In genomic region chr17:19904924-19905323, GRCh38 we compare ENCODE assay signal across 20 cellular contexts. TPM values are rescaled to one million over a fixed set of nuclear protein-coding genes. Genes with fewer than 3 reads are reported as not detected.
DNase-seq lines count a peak whose midpoint lies in the region; ATAC-seq and TF ChIP-seq lines count a peak whose summit lies in the region.
"Had no signal": no experiment of that assay in that cellular context is flagged by ENCODE, and none has a peak within 500 bp of the region (broad histone marks: within the 10 kb centered on the region; RNA-seq: fewer than 3 reads in every experiment).

No MANE protein-coding gene starts in this region.

- no peak for TF ChIP-seq EP300 in tibial nerve (IDR thresholded peaks at IDR 0.05)

- H3K27ac ChIP-seq in right cardiac atrium (ENCODE audit: low read length) (no peak overlapping the region), tibial nerve (peak overlapping the region in 1 of 4 donors; percentile 13), OCI-LY7 (ENCODE audit: low read depth, low read length, poor library complexity, severe bottlenecking) (no peak overlapping the region)
- H3K27ac ChIP-seq: parathyroid adenoma, Peyer's patch had no signal

- H3K9me3 ChIP-seq in right cardiac atrium (ENCODE audit: control insufficient read depth, low read length) (no peaks in the 10 kb centered on the region), tibial nerve (no peaks in the 10 kb centered on the region), OCI-LY7 (ENCODE audit: low read length) (no peaks in the 10 kb centered on the region)
- H3K9me3 ChIP-seq: HAP-1, Peyer's patch had no signal

- H3K79me2 ChIP-seq in OCI-LY7 (ENCODE audit: insufficient read depth, low read depth, low read length): no peaks in the 10 kb centered on the region
- H3K79me2 ChIP-seq: parathyroid adenoma had no signal

- 85% methylated on average over 5 of the region's 5 CpGs for WGBS in right cardiac atrium
- 77 to 81% methylated on average over 5 of the region's 5 CpGs for WGBS in tibial nerve, 2 donors

- H3K4me1 ChIP-seq in right cardiac atrium (ENCODE audit: control insufficient read depth, insufficient read depth, low read length) (no peaks in the 10 kb centered on the region), tibial nerve (peaks cover 0 to 3% (median 0%) of the 10 kb centered on the region in 4 donors), OCI-LY7 (ENCODE audit: insufficient read depth, low read length, poor library complexity, severe bottlenecking) (no peaks in the 10 kb centered on the region)
- H3K4me1 ChIP-seq: HAP-1, parathyroid adenoma, Peyer's patch had no signal

- TF ChIP-seq CTCF in tibial nerve (IDR thresholded peaks at IDR 0.05): no peak
- no peak for TF ChIP-seq CTCF in OCI-LY7 (conservative IDR thresholded peaks at IDR 0.05; ENCODE audit: low read length)

- no peaks in the 10 kb centered on the region for H3K9me3 Mint-ChIP-seq in dendritic cell treated with granulocyte-macrophage colony-stimulating factor and Interleukin-4, amounts not matched to agents 40 ng/mL and 50 ng/mL, for 4 days
- H3K9me3 Mint-ChIP-seq: activated naive CD4-positive, alpha-beta T cell treated with anti-CD3 and anti-CD28 coated beads, Interleukin-2, amount 50 U/mL, for 72 hours; neural crest cell had no signal

- DNase-seq in right cardiac atrium: peak; percentile 38 to 83 (median 78)
- peak; percentile 38 for DNase-seq in mucosa of gallbladder (ENCODE audit: low spot score)
- DNase-seq in tibial nerve (ENCODE audit: low spot score in 2 of 2): peak; percentile 27 to 30
- DNase-seq in OCI-LY7 (ENCODE audit: low spot score): no peak
- DNase-seq: activated CD4-positive, alpha-beta T cell treated with anti-CD3 and anti-CD28 coated beads, Interleukin-2, amount 50 U/mL, for 4 hours; Calu3; DND-41; effector memory CD4-positive, alpha-beta T cell; NCI-H2029 treated with DMSO at 0.1 percent for 48 hours; NCI-H226; stimulated activated naive CD8-positive, alpha-beta T cell treated with anti-CD3 and anti-CD28 coated beads, Interleukin-15, Interleukin-2, amounts not matched to agents 100 U/mL and 50 U/mL, for 24 hours; T-helper 1 cell had no signal

- H3K36me3 Mint-ChIP-seq in dendritic cell treated with granulocyte-macrophage colony-stimulating factor and Interleukin-4, amounts not matched to agents 40 ng/mL and 50 ng/mL, for 4 days (ENCODE audit: low read depth): peaks cover 92% of the 10 kb centered on the region

- H3K4me3 Mint-ChIP-seq in dendritic cell treated with granulocyte-macrophage colony-stimulating factor and Interleukin-4, amounts not matched to agents 40 ng/mL and 50 ng/mL, for 4 days: no peak overlapping the region
- H3K4me3 Mint-ChIP-seq: neural crest cell had no signal

- no peak overlapping the region for H3K4me2 ChIP-seq in OCI-LY7 (ENCODE audit: low read length)

- intact Hi-C loops in dendritic cell treated with granulocyte-macrophage colony-stimulating factor and Interleukin-4, amounts not matched to agents 40 ng/mL and 50 ng/mL, for 4 days (cut with micrococcal nuclease): loop anchor here (2.0 kb wide), 1 partner anchor 38 kb away; the partner anchor contains the start of gene ULK2
- intact Hi-C loops in right cardiac atrium (cut with DNase I) (no loop called here), OCI-LY7 (cut with micrococcal nuclease; ENCODE audit: unreplicated experiment) (no loop called here)

- POLR2A ChIA-PET in OCI-LY7 (lab: Charles Lee): interaction anchor here (0.6 kb wide), 1 partner anchor 13 kb away, joined by 3 read pairs; no protein-coding TSS in a partner anchor

- CTCF ChIA-PET in OCI-LY7 (lab: Charles Lee; ENCODE audit: unreplicated experiment): no interaction called here

- no peaks in the 10 kb centered on the region for H3K27me3 Mint-ChIP-seq in dendritic cell treated with granulocyte-macrophage colony-stimulating factor and Interleukin-4, amounts not matched to agents 40 ng/mL and 50 ng/mL, for 4 days

- peaks cover 31% of the 10 kb centered on the region for H3K4me1 Mint-ChIP-seq in dendritic cell treated with granulocyte-macrophage colony-stimulating factor and Interleukin-4, amounts not matched to agents 40 ng/mL and 50 ng/mL, for 4 days (ENCODE audit: low read depth)
- H3K4me1 Mint-ChIP-seq: neural crest cell had no signal

- H3K27ac Mint-ChIP-seq in dendritic cell treated with granulocyte-macrophage colony-stimulating factor and Interleukin-4, amounts not matched to agents 40 ng/mL and 50 ng/mL, for 4 days: peak overlapping the region; percentile 74
- H3K27ac Mint-ChIP-seq: activated naive CD4-positive, alpha-beta T cell treated with anti-CD3 and anti-CD28 coated beads, Interleukin-2, amount 50 U/mL, for 72 hours had no signal

- no peak overlapping the region for H3K4me3 ChIP-seq in right cardiac atrium (ENCODE audit: low read length)
- no peak overlapping the region for H3K4me3 ChIP-seq in tibial nerve
- no peak overlapping the region for H3K4me3 ChIP-seq in OCI-LY7 (ENCODE audit: low read depth, low read length, poor library complexity, severe bottlenecking)
- H3K4me3 ChIP-seq: HAP-1, Peyer's patch had no signal

- no peaks in the 10 kb centered on the region for H3K9me2 ChIP-seq in OCI-LY7 (ENCODE audit: insufficient read depth, low read length)

- peaks cover 0 to 94% (median 22%) of the 10 kb centered on the region in 3 donors for H3K36me3 ChIP-seq in tibial nerve
- H3K36me3 ChIP-seq in OCI-LY7 (ENCODE audit: insufficient read depth, low read length): peaks cover 91% of the 10 kb centered on the region

- H3K27me3 ChIP-seq in right cardiac atrium (ENCODE audit: control insufficient read depth, insufficient read depth) (no peaks in the 10 kb centered on the region), tibial nerve (no peaks in the 10 kb centered on the region)
- H3K27me3 ChIP-seq: Peyer's patch had no signal

- peak; percentile 45 to 51 for ATAC-seq in right cardiac atrium
- ATAC-seq in HG02610 (IDR thresholded peaks at IDR 0.05; ENCODE audit: unreplicated experiment): no peak
- no peak for ATAC-seq in HG02973 (IDR thresholded peaks at IDR 0.05; ENCODE audit: unreplicated experiment)

- H2AFZ ChIP-seq in OCI-LY7 (ENCODE audit: low read length): no peak overlapping the region
- H2AFZ ChIP-seq: parathyroid adenoma had no signal

- TF ChIP-seq POLR2A in tibial nerve (IDR thresholded peaks at IDR 0.05): no peak

- BruUV-seq in OCI-LY7 (replicated peaks; lab: Mats Ljungman, UMichigan): no TSS peak

- H4K20me1 ChIP-seq in OCI-LY7 (ENCODE audit: insufficient read depth, low read length): no peaks in the 10 kb centered on the region

RNA-seq across cellular contexts. Expression of gene ULK2, which starts 37.2 kb away (rescaled TPM):
- total RNA-seq in right cardiac atrium (10 to 100 TPM; 13.8 to 16.9 (median 15.8) TPM), mucosa of gallbladder (22.4 TPM), tibial nerve (10 to 100 TPM; 31.6 to 54.8 (median 45.9) TPM), OCI-LY7 (2022) (0.94 TPM in 1 of 2 replicates, not detected in the other)
- 5.8 TPM for polyA plus RNA-seq in right cardiac atrium
- 6.8 and 9.4 TPM in 2 replicates for total RNA-seq in OCI-LY7 (2014; rRNA removed; shearing (Covaris generic))

Comparison
In these comparisons a context has a peak if more than half of its experiments do, and no peak if none do; other contexts are left out.
1. ATAC-seq: peak in right cardiac atrium (2 of 2); none in HG02610 (single experiment) and HG02973 (single experiment).